1 cellular context compared by ENCODE assay signal in the genomic region with DNA sequence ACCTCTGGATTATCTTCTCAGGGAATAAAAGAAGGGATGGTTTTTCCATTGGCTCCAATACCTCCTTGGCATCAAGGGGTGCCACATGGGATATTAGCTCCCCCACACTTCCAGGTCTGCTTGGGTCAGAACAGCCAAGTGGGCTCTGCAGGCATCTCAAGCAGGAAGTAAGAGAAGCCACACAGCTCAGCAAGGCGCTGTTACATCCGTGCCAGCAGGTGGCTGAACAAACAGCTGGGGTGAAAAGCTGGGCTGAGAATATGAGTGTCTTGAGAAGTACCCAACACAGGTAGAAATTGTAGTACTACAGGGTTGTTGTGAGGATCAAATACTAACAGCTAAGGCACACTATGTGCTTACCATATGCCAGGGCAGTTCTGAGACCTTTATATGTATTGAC.
TF ChIP-seq lines count a peak whose summit lies in the region.

No MANE protein-coding gene starts in this region.

TF ChIP-seq in GM12878, 131 proteins besides CTCF, POLR2A, EP300 and RAD21 (continued from another document):
- TF ChIP-seq, protein P1, sequence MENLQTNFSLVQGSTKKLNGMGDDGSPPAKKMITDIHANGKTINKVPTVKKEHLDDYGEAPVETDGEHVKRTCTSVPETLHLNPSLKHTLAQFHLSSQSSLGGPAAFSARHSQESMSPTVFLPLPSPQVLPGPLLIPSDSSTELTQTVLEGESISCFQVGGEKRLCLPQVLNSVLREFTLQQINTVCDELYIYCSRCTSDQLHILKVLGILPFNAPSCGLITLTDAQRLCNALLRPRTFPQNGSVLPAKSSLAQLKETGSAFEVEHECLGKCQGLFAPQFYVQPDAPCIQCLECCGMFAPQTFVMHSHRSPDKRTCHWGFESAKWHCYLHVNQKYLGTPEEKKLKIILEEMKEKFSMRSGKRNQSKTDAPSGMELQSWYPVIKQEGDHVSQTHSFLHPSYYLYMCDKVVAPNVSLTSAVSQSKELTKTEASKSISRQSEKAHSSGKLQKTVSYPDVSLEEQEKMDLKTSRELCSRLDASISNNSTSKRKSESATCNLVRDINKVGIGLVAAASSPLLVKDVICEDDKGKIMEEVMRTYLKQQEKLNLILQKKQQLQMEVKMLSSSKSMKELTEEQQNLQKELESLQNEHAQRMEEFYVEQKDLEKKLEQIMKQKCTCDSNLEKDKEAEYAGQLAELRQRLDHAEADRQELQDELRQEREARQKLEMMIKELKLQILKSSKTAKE (IDR thresholded peaks at IDR 0.05; ENCODE audit: low read depth, poor library complexity, severe bottlenecking) = no peak
- TF ChIP-seq RELA (IDR thresholded peaks at IDR 0.05; ENCODE audit: borderline replicate concordance, partially characterized antibody) (no peak), SRF (IDR thresholded peaks at IDR 0.05; ENCODE audit: low read depth in 2 of 2, low read length in 2 of 2) (no peak), BCL11A (IDR thresholded peaks at IDR 0.05; ENCODE audit: low read depth, low read length) (no peak), POU2F2 (IDR thresholded peaks at IDR 0.05; ENCODE audit: borderline replicate concordance, low read depth, low read length) (no peak), EZH2 (IDR thresholded peaks at IDR 0.05; ENCODE audit: borderline replicate concordance, control insufficient read depth, low read depth, low read length) (no peak), POLR2AphosphoS2 (IDR thresholded peaks at IDR 0.05; ENCODE audit: low read depth, low read length) (no peak), POLR2AphosphoS5 (IDR thresholded peaks at IDR 0.05; ENCODE audit: low read length) (no peak), TARDBP (IDR thresholded peaks at IDR 0.05; ENCODE audit: borderline replicate concordance) (no peak), ZNF217 (IDR thresholded peaks at IDR 0.05) (no peak)
- TF ChIP-seq, protein P2, sequence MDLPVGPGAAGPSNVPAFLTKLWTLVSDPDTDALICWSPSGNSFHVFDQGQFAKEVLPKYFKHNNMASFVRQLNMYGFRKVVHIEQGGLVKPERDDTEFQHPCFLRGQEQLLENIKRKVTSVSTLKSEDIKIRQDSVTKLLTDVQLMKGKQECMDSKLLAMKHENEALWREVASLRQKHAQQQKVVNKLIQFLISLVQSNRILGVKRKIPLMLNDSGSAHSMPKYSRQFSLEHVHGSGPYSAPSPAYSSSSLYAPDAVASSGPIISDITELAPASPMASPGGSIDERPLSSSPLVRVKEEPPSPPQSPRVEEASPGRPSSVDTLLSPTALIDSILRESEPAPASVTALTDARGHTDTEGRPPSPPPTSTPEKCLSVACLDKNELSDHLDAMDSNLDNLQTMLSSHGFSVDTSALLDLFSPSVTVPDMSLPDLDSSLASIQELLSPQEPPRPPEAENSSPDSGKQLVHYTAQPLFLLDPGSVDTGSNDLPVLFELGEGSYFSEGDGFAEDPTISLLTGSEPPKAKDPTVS (IDR thresholded peaks at IDR 0.05; ENCODE audit: low read depth, low read length) = no peak
- TF ChIP-seq, protein P3, sequence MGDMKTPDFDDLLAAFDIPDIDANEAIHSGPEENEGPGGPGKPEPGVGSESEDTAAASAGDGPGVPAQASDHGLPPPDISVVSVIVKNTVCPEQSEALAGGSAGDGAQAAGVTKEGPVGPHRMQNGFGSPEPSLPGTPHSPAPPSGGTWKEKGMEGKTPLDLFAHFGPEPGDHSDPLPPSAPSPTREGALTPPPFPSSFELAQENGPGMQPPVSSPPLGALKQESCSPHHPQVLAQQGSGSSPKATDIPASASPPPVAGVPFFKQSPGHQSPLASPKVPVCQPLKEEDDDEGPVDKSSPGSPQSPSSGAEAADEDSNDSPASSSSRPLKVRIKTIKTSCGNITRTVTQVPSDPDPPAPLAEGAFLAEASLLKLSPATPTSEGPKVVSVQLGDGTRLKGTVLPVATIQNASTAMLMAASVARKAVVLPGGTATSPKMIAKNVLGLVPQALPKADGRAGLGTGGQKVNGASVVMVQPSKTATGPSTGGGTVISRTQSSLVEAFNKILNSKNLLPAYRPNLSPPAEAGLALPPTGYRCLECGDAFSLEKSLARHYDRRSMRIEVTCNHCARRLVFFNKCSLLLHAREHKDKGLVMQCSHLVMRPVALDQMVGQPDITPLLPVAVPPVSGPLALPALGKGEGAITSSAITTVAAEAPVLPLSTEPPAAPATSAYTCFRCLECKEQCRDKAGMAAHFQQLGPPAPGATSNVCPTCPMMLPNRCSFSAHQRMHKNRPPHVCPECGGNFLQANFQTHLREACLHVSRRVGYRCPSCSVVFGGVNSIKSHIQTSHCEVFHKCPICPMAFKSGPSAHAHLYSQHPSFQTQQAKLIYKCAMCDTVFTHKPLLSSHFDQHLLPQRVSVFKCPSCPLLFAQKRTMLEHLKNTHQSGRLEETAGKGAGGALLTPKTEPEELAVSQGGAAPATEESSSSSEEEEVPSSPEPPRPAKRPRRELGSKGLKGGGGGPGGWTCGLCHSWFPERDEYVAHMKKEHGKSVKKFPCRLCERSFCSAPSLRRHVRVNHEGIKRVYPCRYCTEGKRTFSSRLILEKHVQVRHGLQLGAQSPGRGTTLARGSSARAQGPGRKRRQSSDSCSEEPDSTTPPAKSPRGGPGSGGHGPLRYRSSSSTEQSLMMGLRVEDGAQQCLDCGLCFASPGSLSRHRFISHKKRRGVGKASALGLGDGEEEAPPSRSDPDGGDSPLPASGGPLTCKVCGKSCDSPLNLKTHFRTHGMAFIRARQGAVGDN (IDR thresholded peaks at IDR 0.05) = no peak
- TF ChIP-seq, protein P4, sequence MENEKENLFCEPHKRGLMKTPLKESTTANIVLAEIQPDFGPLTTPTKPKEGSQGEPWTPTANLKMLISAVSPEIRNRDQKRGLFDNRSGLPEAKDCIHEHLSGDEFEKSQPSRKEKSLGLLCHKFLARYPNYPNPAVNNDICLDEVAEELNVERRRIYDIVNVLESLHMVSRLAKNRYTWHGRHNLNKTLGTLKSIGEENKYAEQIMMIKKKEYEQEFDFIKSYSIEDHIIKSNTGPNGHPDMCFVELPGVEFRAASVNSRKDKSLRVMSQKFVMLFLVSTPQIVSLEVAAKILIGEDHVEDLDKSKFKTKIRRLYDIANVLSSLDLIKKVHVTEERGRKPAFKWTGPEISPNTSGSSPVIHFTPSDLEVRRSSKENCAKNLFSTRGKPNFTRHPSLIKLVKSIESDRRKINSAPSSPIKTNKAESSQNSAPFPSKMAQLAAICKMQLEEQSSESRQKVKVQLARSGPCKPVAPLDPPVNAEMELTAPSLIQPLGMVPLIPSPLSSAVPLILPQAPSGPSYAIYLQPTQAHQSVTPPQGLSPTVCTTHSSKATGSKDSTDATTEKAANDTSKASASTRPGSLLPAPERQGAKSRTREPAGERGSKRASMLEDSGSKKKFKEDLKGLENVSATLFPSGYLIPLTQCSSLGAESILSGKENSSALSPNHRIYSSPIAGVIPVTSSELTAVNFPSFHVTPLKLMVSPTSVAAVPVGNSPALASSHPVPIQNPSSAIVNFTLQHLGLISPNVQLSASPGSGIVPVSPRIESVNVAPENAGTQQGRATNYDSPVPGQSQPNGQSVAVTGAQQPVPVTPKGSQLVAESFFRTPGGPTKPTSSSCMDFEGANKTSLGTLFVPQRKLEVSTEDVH (IDR thresholded peaks at IDR 0.05; ENCODE audit: low read depth, partially characterized antibody) = no peak
- TF ChIP-seq, protein P5, sequence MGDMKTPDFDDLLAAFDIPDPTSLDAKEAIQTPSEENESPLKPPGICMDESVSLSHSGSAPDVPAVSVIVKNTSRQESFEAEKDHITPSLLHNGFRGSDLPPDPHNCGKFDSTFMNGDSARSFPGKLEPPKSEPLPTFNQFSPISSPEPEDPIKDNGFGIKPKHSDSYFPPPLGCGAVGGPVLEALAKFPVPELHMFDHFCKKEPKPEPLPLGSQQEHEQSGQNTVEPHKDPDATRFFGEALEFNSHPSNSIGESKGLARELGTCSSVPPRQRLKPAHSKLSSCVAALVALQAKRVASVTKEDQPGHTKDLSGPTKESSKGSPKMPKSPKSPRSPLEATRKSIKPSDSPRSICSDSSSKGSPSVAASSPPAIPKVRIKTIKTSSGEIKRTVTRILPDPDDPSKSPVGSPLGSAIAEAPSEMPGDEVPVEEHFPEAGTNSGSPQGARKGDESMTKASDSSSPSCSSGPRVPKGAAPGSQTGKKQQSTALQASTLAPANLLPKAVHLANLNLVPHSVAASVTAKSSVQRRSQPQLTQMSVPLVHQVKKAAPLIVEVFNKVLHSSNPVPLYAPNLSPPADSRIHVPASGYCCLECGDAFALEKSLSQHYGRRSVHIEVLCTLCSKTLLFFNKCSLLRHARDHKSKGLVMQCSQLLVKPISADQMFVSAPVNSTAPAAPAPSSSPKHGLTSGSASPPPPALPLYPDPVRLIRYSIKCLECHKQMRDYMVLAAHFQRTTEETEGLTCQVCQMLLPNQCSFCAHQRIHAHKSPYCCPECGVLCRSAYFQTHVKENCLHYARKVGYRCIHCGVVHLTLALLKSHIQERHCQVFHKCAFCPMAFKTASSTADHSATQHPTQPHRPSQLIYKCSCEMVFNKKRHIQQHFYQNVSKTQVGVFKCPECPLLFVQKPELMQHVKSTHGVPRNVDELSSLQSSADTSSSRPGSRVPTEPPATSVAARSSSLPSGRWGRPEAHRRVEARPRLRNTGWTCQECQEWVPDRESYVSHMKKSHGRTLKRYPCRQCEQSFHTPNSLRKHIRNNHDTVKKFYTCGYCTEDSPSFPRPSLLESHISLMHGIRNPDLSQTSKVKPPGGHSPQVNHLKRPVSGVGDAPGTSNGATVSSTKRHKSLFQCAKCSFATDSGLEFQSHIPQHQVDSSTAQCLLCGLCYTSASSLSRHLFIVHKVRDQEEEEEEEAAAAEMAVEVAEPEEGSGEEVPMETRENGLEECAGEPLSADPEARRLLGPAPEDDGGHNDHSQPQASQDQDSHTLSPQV (IDR thresholded peaks at IDR 0.05) = no peak
- TF ChIP-seq, protein P6, sequence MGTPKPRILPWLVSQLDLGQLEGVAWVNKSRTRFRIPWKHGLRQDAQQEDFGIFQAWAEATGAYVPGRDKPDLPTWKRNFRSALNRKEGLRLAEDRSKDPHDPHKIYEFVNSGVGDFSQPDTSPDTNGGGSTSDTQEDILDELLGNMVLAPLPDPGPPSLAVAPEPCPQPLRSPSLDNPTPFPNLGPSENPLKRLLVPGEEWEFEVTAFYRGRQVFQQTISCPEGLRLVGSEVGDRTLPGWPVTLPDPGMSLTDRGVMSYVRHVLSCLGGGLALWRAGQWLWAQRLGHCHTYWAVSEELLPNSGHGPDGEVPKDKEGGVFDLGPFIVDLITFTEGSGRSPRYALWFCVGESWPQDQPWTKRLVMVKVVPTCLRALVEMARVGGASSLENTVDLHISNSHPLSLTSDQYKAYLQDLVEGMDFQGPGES (IDR thresholded peaks at IDR 0.05) = no peak
- TF ChIP-seq, protein P7, sequence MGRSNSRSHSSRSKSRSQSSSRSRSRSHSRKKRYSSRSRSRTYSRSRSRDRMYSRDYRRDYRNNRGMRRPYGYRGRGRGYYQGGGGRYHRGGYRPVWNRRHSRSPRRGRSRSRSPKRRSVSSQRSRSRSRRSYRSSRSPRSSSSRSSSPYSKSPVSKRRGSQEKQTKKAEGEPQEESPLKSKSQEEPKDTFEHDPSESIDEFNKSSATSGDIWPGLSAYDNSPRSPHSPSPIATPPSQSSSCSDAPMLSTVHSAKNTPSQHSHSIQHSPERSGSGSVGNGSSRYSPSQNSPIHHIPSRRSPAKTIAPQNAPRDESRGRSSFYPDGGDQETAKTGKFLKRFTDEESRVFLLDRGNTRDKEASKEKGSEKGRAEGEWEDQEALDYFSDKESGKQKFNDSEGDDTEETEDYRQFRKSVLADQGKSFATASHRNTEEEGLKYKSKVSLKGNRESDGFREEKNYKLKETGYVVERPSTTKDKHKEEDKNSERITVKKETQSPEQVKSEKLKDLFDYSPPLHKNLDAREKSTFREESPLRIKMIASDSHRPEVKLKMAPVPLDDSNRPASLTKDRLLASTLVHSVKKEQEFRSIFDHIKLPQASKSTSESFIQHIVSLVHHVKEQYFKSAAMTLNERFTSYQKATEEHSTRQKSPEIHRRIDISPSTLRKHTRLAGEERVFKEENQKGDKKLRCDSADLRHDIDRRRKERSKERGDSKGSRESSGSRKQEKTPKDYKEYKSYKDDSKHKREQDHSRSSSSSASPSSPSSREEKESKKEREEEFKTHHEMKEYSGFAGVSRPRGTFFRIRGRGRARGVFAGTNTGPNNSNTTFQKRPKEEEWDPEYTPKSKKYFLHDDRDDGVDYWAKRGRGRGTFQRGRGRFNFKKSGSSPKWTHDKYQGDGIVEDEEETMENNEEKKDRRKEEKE (IDR thresholded peaks at IDR 0.05) = no peak
- TF ChIP-seq, protein P8, sequence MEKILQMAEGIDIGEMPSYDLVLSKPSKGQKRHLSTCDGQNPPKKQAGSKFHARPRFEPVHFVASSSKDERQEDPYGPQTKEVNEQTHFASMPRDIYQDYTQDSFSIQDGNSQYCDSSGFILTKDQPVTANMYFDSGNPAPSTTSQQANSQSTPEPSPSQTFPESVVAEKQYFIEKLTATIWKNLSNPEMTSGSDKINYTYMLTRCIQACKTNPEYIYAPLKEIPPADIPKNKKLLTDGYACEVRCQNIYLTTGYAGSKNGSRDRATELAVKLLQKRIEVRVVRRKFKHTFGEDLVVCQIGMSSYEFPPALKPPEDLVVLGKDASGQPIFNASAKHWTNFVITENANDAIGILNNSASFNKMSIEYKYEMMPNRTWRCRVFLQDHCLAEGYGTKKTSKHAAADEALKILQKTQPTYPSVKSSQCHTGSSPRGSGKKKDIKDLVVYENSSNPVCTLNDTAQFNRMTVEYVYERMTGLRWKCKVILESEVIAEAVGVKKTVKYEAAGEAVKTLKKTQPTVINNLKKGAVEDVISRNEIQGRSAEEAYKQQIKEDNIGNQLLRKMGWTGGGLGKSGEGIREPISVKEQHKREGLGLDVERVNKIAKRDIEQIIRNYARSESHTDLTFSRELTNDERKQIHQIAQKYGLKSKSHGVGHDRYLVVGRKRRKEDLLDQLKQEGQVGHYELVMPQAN (conservative IDR thresholded peaks at IDR 0.05) = no peak
- TF ChIP-seq, protein P9, sequence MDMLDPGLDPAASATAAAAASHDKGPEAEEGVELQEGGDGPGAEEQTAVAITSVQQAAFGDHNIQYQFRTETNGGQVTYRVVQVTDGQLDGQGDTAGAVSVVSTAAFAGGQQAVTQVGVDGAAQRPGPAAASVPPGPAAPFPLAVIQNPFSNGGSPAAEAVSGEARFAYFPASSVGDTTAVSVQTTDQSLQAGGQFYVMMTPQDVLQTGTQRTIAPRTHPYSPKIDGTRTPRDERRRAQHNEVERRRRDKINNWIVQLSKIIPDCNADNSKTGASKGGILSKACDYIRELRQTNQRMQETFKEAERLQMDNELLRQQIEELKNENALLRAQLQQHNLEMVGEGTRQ (IDR thresholded peaks at IDR 0.05; ENCODE audit: borderline replicate concordance, low read depth, low read length) = no peak
- TF ChIP-seq, protein P10, sequence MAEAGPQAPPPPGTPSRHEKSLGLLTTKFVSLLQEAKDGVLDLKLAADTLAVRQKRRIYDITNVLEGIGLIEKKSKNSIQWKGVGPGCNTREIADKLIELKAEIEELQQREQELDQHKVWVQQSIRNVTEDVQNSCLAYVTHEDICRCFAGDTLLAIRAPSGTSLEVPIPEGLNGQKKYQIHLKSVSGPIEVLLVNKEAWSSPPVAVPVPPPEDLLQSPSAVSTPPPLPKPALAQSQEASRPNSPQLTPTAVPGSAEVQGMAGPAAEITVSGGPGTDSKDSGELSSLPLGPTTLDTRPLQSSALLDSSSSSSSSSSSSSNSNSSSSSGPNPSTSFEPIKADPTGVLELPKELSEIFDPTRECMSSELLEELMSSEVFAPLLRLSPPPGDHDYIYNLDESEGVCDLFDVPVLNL (IDR thresholded peaks at IDR 0.05; ENCODE audit: low read depth, low read length) = no peak
